ENCODE assay signal across 1 cellular context in genomic region chr1:46223055-46223454, GRCh38.
TF ChIP-seq lines count a peak whose summit lies in the region.

No MANE protein-coding gene starts in this region.

TF ChIP-seq in HEK293, 187 proteins besides CTCF, POLR2A, EP300 and RAD21:
- peak; percentile 34; the same call in 1 of the 2 replicates for TF ChIP-seq ZNF121 (tag by site-specific recombination; IDR thresholded peaks at IDR 0.05)
